Comparison of ENCODE assay signal across 20 cellular contexts in the genomic region with DNA sequence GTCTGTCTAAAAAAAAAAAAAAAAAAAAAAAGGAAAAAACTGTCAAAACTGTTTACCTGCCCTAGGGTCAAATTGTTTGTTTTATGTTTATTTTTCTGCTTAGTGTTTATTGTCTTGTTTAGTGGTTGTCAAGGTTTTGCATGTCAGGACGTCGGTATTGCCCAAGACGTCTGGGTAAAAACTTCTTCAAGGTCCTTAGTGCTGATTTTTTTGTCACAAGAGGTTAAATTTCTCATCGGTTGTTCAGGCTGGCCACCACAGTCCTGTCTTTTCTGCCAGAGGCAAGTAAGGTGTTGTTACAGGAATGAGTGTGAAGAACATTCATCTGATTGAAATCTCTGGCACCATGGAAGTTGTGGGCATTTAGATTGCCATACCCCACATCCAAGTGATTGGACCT.
"Had no signal": no experiment of that assay in that cellular context is flagged by ENCODE, and none has a peak within 500 bp of the region (broad histone marks: within the 10 kb centered on the region; RNA-seq: fewer than 3 reads in every experiment).

No MANE protein-coding gene starts in this region.

- DNase-seq: activated CD4-positive, alpha-beta T cell treated with anti-CD3 and anti-CD28 coated beads, Interleukin-2, amount 10 ng/mL, durations not matched to agents 7 days and 5 days; activated CD4-positive, CD25-positive, alpha-beta regulatory T cell treated with anti-CD3 and anti-CD28 coated beads, Interleukin-2, amount 50 U/mL, for 72 hours; activated CD8-positive, alpha-beta memory T cell treated with anti-CD3 and anti-CD28 coated beads, Interleukin-2, amount 10 ng/mL, durations not matched to agents 7 days and 5 days; activated CD8-positive, alpha-beta T cell treated with anti-CD3 and anti-CD28 coated beads for 36 hours; activated gamma-delta T cell; activated T-cell treated with anti-CD3 and anti-CD28 coated beads for 4 hours; effector CD8-positive, alpha-beta T cell; gastrocnemius medialis; left cardiac atrium; naive B cell; occipital lobe; small intestine; stimulated activated CD4-positive, alpha-beta T cell treated with anti-CD3 and anti-CD28 coated beads, Interleukin-15, amount 100 ng/mL, for 24 hours; stomach; transverse colon; uterus had no signal

- H3K36me3 ChIP-seq: gastrocnemius medialis, suprapubic skin, transverse colon, uterus had no signal

- H3K27ac ChIP-seq: gastrocnemius medialis, stomach, suprapubic skin, transverse colon, uterus, VCaP had no signal

- H3K27me3 ChIP-seq: gastrocnemius medialis, stomach, suprapubic skin, transverse colon, uterus had no signal

- H3K4me3 ChIP-seq: gastrocnemius medialis, stomach, suprapubic skin, transverse colon, uterus had no signal

- H3K4me1 ChIP-seq: suprapubic skin had no signal

- H3K9me3 ChIP-seq: gastrocnemius medialis, stomach, transverse colon, uterus had no signal

- ATAC-seq: activated CD8-positive, alpha-beta memory T cell treated with anti-CD3 and anti-CD28 coated beads, Interleukin-2, amount 10 ng/mL, durations not matched to agents 7 days and 5 days; activated CD8-positive, alpha-beta T cell treated with anti-CD3 and anti-CD28 coated beads for 36 hours; esophagus mucosa; gastrocnemius medialis; stimulated activated memory B cell treated with anti-CD40 and anti-IgM and Interleukin-4, amounts not matched to agents 10 μg/mL and 1 μg/mL and 100 μg/mL, for 72 hours had no signal
